1 cellular context compared by ENCODE assay signal in the genomic region with DNA sequence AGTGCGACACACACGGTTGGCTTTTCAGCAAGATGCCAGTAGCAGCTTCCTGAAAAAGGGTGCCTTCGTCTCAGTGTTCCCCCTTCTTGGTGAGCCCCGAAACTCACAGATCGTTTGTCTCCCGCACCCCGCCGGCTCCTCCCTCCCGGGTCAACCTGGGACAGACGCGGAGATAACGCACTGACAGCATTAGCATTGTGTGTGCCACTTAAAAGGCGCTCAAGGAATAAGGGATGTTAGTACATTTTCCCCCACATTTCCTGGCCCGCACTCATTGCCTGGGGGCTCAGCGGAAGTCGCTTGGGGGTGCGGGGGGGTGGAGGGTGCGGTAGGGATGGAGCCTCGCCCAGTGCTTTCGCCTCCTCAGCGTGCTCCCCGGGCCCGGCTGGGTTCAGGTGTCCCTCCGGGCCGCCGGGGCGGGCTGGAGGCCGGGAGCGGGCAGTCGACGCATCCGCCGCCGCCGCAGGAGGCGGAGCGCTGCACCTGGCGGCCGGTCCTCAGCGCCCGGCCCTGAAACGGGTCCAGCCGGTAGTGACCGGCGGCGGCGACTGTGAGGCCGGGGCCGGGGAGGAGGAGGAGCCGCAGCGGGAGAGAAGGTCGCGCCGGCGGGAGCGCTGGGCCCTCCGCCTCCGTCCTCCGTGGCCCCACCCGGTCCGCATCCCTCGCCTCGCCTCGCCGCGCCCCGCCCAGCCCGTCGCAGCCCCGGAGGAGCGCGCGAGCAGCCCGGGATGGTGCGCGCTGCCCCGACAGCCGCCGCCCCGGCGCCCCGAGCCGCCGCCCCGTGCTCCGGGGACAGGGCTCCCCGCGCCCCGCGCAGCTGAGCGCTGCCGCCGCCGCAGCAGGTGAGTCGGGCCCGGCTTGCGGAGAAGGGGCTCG.
TF ChIP-seq lines count a peak whose summit lies in the region.

TSS of gene MFSD6 (plus strand) at position 694 of the 876 bp plus-strand sequence. CDS start 27,675 bp downstream, outside the sequence.

TF ChIP-seq in HEK293, 187 proteins besides CTCF, POLR2A, EP300 and RAD21 (continued from another document):
- no peak for TF ChIP-seq ZNF529 (tag by site-specific recombination; IDR thresholded peaks at IDR 0.05; ENCODE audit: insufficient replicate concordance)
- TF ChIP-seq, protein P1, sequence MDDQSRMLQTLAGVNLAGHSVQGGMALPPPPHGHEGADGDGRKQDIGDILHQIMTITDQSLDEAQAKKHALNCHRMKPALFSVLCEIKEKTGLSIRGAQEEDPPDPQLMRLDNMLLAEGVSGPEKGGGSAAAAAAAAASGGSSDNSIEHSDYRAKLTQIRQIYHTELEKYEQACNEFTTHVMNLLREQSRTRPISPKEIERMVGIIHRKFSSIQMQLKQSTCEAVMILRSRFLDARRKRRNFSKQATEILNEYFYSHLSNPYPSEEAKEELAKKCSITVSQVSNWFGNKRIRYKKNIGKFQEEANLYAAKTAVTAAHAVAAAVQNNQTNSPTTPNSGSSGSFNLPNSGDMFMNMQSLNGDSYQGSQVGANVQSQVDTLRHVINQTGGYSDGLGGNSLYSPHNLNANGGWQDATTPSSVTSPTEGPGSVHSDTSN (CRISPR knock-in tag; IDR thresholded peaks at IDR 0.05), result peak; percentile 20; the same call in 1 of the 2 replicates
- TF ChIP-seq BCL11B (tag by site-specific recombination; IDR thresholded peaks at IDR 0.05; ENCODE audit: low read depth), result no peak
- TF ChIP-seq ZNF549 (tag by site-specific recombination; IDR thresholded peaks at IDR 0.05), result no peak
- no peak for TF ChIP-seq ZNF121 (tag by site-specific recombination; IDR thresholded peaks at IDR 0.05)
- no peak for TF ChIP-seq ZNF26 (tag by site-specific recombination; IDR thresholded peaks at IDR 0.05)
- no peak for TF ChIP-seq ZNF558 (tag by site-specific recombination; IDR thresholded peaks at IDR 0.05)
- no peak for TF ChIP-seq ZBTB49 (tag by site-specific recombination; IDR thresholded peaks at IDR 0.05; ENCODE audit: low read depth)
- TF ChIP-seq ZNF391 (tag by site-specific recombination; IDR thresholded peaks at IDR 0.05; ENCODE audit: borderline replicate concordance, low read depth), result no peak
- no peak for TF ChIP-seq ZNF514 (tag by site-specific recombination; IDR thresholded peaks at IDR 0.05)
- TF ChIP-seq BCL11A (tag by site-specific recombination; IDR thresholded peaks at IDR 0.05; ENCODE audit: low read depth), result no peak
- no peak for TF ChIP-seq ZEB2 (tag by site-specific recombination; IDR thresholded peaks at IDR 0.05)
- TF ChIP-seq HOXC10 (CRISPR knock-in tag; IDR thresholded peaks at IDR 0.05), result 0 out of 2 replicates have a peak, but pooled peaks have one; percentile 57
- TF ChIP-seq ZFP69B (tag by site-specific recombination; IDR thresholded peaks at IDR 0.05), result no peak
- peak; percentile 63 for TF ChIP-seq ZNF335 (tag by site-specific recombination; conservative IDR thresholded peaks at IDR 0.05)
- no peak for TF ChIP-seq SP3 (tag by site-specific recombination; IDR thresholded peaks at IDR 0.05)
- no peak for TF ChIP-seq SCRT2 (tag by site-specific recombination; IDR thresholded peaks at IDR 0.05)
- no peak for TF ChIP-seq ZNF114 (tag by site-specific recombination; IDR thresholded peaks at IDR 0.05)
- no peak for TF ChIP-seq ZNF518A (tag by site-specific recombination; conservative IDR thresholded peaks at IDR 0.05; ENCODE audit: low read depth)
- TF ChIP-seq GLI2 (tag by site-specific recombination; IDR thresholded peaks at IDR 0.05; ENCODE audit: borderline replicate concordance, low read depth), result no peak
- TF ChIP-seq HOXD13 (CRISPR knock-in tag; IDR thresholded peaks at IDR 0.05; ENCODE audit: borderline replicate concordance), result no peak
- no peak for TF ChIP-seq SP2 (tag by site-specific recombination; IDR thresholded peaks at IDR 0.05)
- TF ChIP-seq, protein P2, sequence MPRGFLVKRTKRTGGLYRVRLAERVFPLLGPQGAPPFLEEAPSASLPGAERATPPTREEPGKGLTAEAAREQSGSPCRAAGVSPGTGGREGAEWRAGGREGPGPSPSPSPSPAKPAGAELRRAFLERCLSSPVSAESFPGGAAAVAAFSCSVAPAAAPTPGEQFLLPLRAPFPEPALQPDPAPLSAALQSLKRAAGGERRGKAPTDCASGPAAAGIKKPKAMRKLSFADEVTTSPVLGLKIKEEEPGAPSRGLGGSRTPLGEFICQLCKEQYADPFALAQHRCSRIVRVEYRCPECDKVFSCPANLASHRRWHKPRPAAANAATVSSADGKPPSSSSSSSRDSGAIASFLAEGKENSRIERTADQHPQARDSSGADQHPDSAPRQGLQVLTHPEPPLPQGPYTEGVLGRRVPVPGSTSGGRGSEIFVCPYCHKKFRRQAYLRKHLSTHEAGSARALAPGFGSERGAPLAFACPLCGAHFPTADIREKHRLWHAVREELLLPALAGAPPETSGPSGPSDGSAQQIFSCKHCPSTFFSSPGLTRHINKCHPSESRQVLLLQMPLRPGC (tag by site-specific recombination; IDR thresholded peaks at IDR 0.05), result no peak
- TF ChIP-seq HOXA7 (CRISPR knock-in tag; IDR thresholded peaks at IDR 0.05; ENCODE audit: borderline replicate concordance), result no peak
- no peak for TF ChIP-seq ZBTB1 (tag by site-specific recombination; IDR thresholded peaks at IDR 0.05)
- TF ChIP-seq ZFP3 (tag by site-specific recombination; IDR thresholded peaks at IDR 0.05; ENCODE audit: low read depth), result no peak
- no peak for TF ChIP-seq FEZF1 (tag by site-specific recombination; IDR thresholded peaks at IDR 0.05)
- TF ChIP-seq ZNF561 (tag by site-specific recombination; IDR thresholded peaks at IDR 0.05; ENCODE audit: borderline replicate concordance), result no peak; the same call in 1 of the 2 replicates
- TF ChIP-seq ZNF2 (tag by site-specific recombination; IDR thresholded peaks at IDR 0.05), result no peak
- TF ChIP-seq ZNF366 (tag by site-specific recombination; conservative IDR thresholded peaks at IDR 0.05), result no peak
- TF ChIP-seq GLIS2 (tag by site-specific recombination; IDR thresholded peaks at IDR 0.05), result peak; percentile 29; the same call in 1 of the 2 replicates
- TF ChIP-seq KLF9 (tag by site-specific recombination; IDR thresholded peaks at IDR 0.05; ENCODE audit: low read depth), result no peak
- TF ChIP-seq ZNF10 (tag by site-specific recombination; IDR thresholded peaks at IDR 0.05), result no peak
- TF ChIP-seq, protein P3, sequence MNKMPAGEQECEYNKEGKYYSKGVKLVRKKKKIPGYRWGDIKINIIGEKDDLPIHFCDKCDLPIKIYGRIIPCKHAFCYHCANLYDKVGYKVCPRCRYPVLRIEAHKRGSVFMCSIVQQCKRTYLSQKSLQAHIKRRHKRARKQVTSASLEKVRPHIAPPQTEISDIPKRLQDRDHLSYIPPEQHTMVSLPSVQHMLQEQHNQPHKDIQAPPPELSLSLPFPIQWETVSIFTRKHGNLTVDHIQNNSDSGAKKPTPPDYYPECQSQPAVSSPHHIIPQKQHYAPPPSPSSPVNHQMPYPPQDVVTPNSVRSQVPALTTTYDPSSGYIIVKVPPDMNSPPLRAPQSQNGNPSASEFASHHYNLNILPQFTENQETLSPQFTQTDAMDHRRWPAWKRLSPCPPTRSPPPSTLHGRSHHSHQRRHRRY (tag by site-specific recombination; IDR thresholded peaks at IDR 0.05), result no peak
- TF ChIP-seq ZNF639 (tag by site-specific recombination; IDR thresholded peaks at IDR 0.05), result no peak
- no peak for TF ChIP-seq ZBTB48 (tag by site-specific recombination; IDR thresholded peaks at IDR 0.05)
- TF ChIP-seq ZNF169 (tag by site-specific recombination; IDR thresholded peaks at IDR 0.05), result no peak
